1 cellular context compared by ENCODE assay signal in genomic region chr3:195806211-195806915, GRCh38.
TF ChIP-seq lines count a peak whose summit lies in the region.

No MANE protein-coding gene starts in this region.

TF ChIP-seq in GM23338, 12 proteins besides CTCF, POLR2A, EP300 and RAD21 (continued from another document):
- peak; percentile 40; the same call in 1 of the 2 replicates for TF ChIP-seq ZNF462 (CRISPR knock-in tag; IDR thresholded peaks at IDR 0.05)
- no peak for TF ChIP-seq CREB1 (CRISPR knock-in tag; IDR thresholded peaks at IDR 0.05; ENCODE audit: low read depth)
- TF ChIP-seq ETS1 (IDR thresholded peaks at IDR 0.05) = no peak
- TF ChIP-seq ZNF331 (CRISPR knock-in tag; IDR thresholded peaks at IDR 0.05; ENCODE audit: low read depth) = 0 out of 2 replicates have a peak, but pooled peaks have one; percentile 1
- TF ChIP-seq POLR2AphosphoS5 (IDR thresholded peaks at IDR 0.05; ENCODE audit: low read depth) = peak; percentile 58; the same call in 1 of the 2 replicates
- TF ChIP-seq EZH2phosphoT487 (IDR thresholded peaks at IDR 0.05; ENCODE audit: unreplicated experiment) = no peak
- TF ChIP-seq ZNF114 (CRISPR knock-in tag; IDR thresholded peaks at IDR 0.05) = no peak
- peak; percentile 98 for TF ChIP-seq NANOG (IDR thresholded peaks at IDR 0.05; ENCODE audit: borderline replicate concordance)
